Comparison of ENCODE assay signal across 14 cellular contexts in the genomic region with DNA sequence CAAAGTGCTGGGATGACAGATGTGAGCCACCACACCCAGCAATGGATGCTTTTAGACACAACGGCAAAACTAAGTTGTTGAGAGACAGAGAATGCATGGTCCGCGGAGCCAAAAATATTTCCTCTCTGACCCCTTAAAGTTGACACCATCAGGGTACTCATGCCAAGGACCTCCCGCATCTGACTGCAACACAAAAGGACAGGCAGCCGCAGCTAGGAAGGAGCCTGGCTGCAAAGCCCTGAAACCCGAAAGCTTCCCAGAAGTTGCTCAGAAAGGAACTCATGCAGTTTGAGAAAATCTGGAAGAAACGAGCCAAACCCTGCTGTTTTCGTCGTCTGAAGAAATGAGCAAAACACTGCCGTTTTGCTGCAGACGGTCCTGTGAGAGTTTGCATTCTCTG. TPM values are rescaled to one million over a fixed set of nuclear protein-coding genes. Genes with fewer than 3 reads are reported as not detected.
DNase-seq lines count a peak whose midpoint lies in the region; ATAC-seq, FAIRE-seq and TF ChIP-seq lines count a peak whose summit lies in the region.
"Had no signal": no experiment of that assay in that cellular context is flagged by ENCODE, and none has a peak within 500 bp of the region (broad histone marks: within the 10 kb centered on the region; RNA-seq: fewer than 3 reads in every experiment).

No MANE protein-coding gene starts in this region.

- H3K27me3 Mint-ChIP-seq in nephron progenitor cell (ENCODE audit: low read depth, poor library complexity), result no peaks in the 10 kb centered on the region
- no peaks in the 10 kb centered on the region for H3K27me3 Mint-ChIP-seq in activated CD8-positive, alpha-beta T cell treated with anti-CD3 and anti-CD28 coated beads for 36 hours
- H3K27me3 Mint-ChIP-seq in stimulated activated naive CD8-positive, alpha-beta T cell treated with anti-CD3 and anti-CD28 coated beads, Interleukin-15, amount 100 ng/mL, for 72 hours, result no peaks in the 10 kb centered on the region
- H3K27me3 Mint-ChIP-seq: naive thymus-derived CD8-positive, alpha-beta T cell had no signal

- peak overlapping the region; percentile 14 to 42 for H3K4me3 ChIP-seq in gastroesophageal sphincter
- no peak overlapping the region for H3K4me3 ChIP-seq in thyroid gland (replicated peaks in 1 of 3)
- no peak overlapping the region for H3K4me3 ChIP-seq in effector memory CD4-positive, alpha-beta T cell (ENCODE audit: insufficient read depth, low read depth, low read length, poor library complexity, severe bottlenecking)
- no peak overlapping the region for H3K4me3 ChIP-seq in small intestine (ENCODE audit: low read depth in 1 of 2, low read length in 2 of 2)
- H3K4me3 ChIP-seq: GM12878, hepatocyte had no signal

- no peak for TF ChIP-seq EP300 in gastroesophageal sphincter (IDR thresholded peaks at IDR 0.05)

- CTCF ChIA-PET in activated CD8-positive, alpha-beta T cell treated with anti-CD3 and anti-CD28 coated beads for 36 hours (lab: Charles Lee), result no interaction called here

- no peak for TF ChIP-seq CTCF in gastroesophageal sphincter (IDR thresholded peaks at IDR 0.05)
- no peak for TF ChIP-seq CTCF in nephron progenitor cell (IDR thresholded peaks at IDR 0.05)
- no peak for TF ChIP-seq CTCF in thyroid gland (IDR thresholded peaks at IDR 0.05)
- no peak for TF ChIP-seq CTCF in activated CD8-positive, alpha-beta T cell treated with anti-CD3 and anti-CD28 coated beads for 36 hours (IDR thresholded peaks at IDR 0.05)

- no peaks in the 10 kb centered on the region for H3K9me3 ChIP-seq in gastroesophageal sphincter
- no peaks in the 10 kb centered on the region for H3K9me3 ChIP-seq in thyroid gland
- H3K9me3 ChIP-seq in effector memory CD4-positive, alpha-beta T cell (ENCODE audit: control insufficient read depth, low read length), result no peaks in the 10 kb centered on the region
- no peaks in the 10 kb centered on the region for H3K9me3 ChIP-seq in small intestine (ENCODE audit: control insufficient read depth, low read depth)

- TF ChIP-seq POLR2A in gastroesophageal sphincter (IDR thresholded peaks at IDR 0.05) (no peak), thyroid gland (IDR thresholded peaks at IDR 0.05) (no peak)

- FAIRE-seq in small intestine (lab: Jason Lieb, UNC), result no peak
- FAIRE-seq: colon, GM12878 had no signal

- H3K27me3 ChIP-seq in gastroesophageal sphincter (no peaks in the 10 kb centered on the region), thyroid gland (no peaks in the 10 kb centered on the region), small intestine (ENCODE audit: control insufficient read depth in 2 of 2, insufficient read depth in 2 of 2, low read length in 2 of 2) (no peaks in the 10 kb centered on the region)
- no peaks in the 10 kb centered on the region for H3K27me3 ChIP-seq in effector memory CD4-positive, alpha-beta T cell (replicated peaks; ENCODE audit: control insufficient read depth, insufficient read depth, low read length, poor library complexity, severe bottlenecking)
- H3K27me3 ChIP-seq: hepatocyte had no signal

- intact Hi-C loops in thyroid gland (cut with DNase I), result no loop called here
- intact Hi-C loops in activated CD8-positive, alpha-beta T cell treated with anti-CD3 and anti-CD28 coated beads for 36 hours (cut with micrococcal nuclease), result no loop called here

- peaks cover 44% of the 10 kb centered on the region for H3K36me3 Mint-ChIP-seq in nephron progenitor cell (ENCODE audit: low read depth)
- peaks cover 27% of the 10 kb centered on the region for H3K36me3 Mint-ChIP-seq in activated CD8-positive, alpha-beta T cell treated with anti-CD3 and anti-CD28 coated beads for 36 hours (ENCODE audit: low read depth)

- 7 to 10% methylated on average over 2 to 9 of the region's 11 CpGs for WGBS in gastroesophageal sphincter (ENCODE audit: low coverage in 1 of 2), 2 donors
- 69 to 75% methylated on average over 11 of the region's 11 CpGs for WGBS in thyroid gland, 2 donors
- 61 to 83% (median 79%) methylated on average over 11 of the region's 11 CpGs for WGBS in small intestine, 3 donors

- peaks cover 41% of the 10 kb centered on the region for H3K4me1 Mint-ChIP-seq in nephron progenitor cell
- H3K4me1 Mint-ChIP-seq in activated CD8-positive, alpha-beta T cell treated with anti-CD3 and anti-CD28 coated beads for 36 hours (ENCODE audit: low read depth), result peaks cover 7% of the 10 kb centered on the region
- H3K4me1 Mint-ChIP-seq in stimulated activated naive CD8-positive, alpha-beta T cell treated with anti-CD3 and anti-CD28 coated beads, Interleukin-15, amount 100 ng/mL, for 72 hours, result no peaks in the 10 kb centered on the region

- H3K4me1 ChIP-seq in gastroesophageal sphincter (peaks cover 0 to 54% (median 3%) of the 10 kb centered on the region in 3 donors), thyroid gland (peaks cover 0 to 3% of the 10 kb centered on the region in 2 donors), small intestine (ENCODE audit: control insufficient read depth in 2 of 2, insufficient read depth in 1 of 2, low read depth in 1 of 2, low read length in 1 of 2) (no peaks in the 10 kb centered on the region)
- no peaks in the 10 kb centered on the region for H3K4me1 ChIP-seq in effector memory CD4-positive, alpha-beta T cell (ENCODE audit: control insufficient read depth, insufficient read depth, low read length, poor library complexity, severe bottlenecking)

- no peak overlapping the region for H3K4me3 Mint-ChIP-seq in nephron progenitor cell
- no peak overlapping the region for H3K4me3 Mint-ChIP-seq in activated CD8-positive, alpha-beta T cell treated with anti-CD3 and anti-CD28 coated beads for 36 hours
- no peak overlapping the region for H3K4me3 Mint-ChIP-seq in stimulated activated naive CD8-positive, alpha-beta T cell treated with anti-CD3 and anti-CD28 coated beads, Interleukin-15, amount 100 ng/mL, for 72 hours
- H3K4me3 Mint-ChIP-seq: naive thymus-derived CD8-positive, alpha-beta T cell had no signal

- DNase-seq in astrocyte of the hippocampus (ENCODE audit: low read depth, low spot score), result peak; percentile 51
- DNase-seq in nephron progenitor cell, result no peak
- no peak for DNase-seq in thyroid gland
- no peak for DNase-seq in activated CD8-positive, alpha-beta T cell treated with anti-CD3 and anti-CD28 coated beads for 36 hours
- DNase-seq in effector memory CD4-positive, alpha-beta T cell, result no peak
- DNase-seq in small intestine, result no peak
- DNase-seq in stimulated activated naive CD8-positive, alpha-beta T cell treated with anti-CD3 and anti-CD28 coated beads, Interleukin-15, amount 100 ng/mL, for 72 hours, result no peak
- DNase-seq: SHP77 treated with DMSO at 0.1 percent for 48 hours; stimulated activated CD4-positive, alpha-beta T cell treated with anti-CD3 and anti-CD28 coated beads, Interleukin-4, amount 100 ng/mL, for 4 hours had no signal

- peak overlapping the region; percentile 97 for H3K27ac Mint-ChIP-seq in nephron progenitor cell
- no peak overlapping the region for H3K27ac Mint-ChIP-seq in activated CD8-positive, alpha-beta T cell treated with anti-CD3 and anti-CD28 coated beads for 36 hours
- no peak overlapping the region for H3K27ac Mint-ChIP-seq in stimulated activated naive CD8-positive, alpha-beta T cell treated with anti-CD3 and anti-CD28 coated beads, Interleukin-15, amount 100 ng/mL, for 72 hours

- POLR2A ChIA-PET in activated CD8-positive, alpha-beta T cell treated with anti-CD3 and anti-CD28 coated beads for 36 hours (lab: Charles Lee), result no interaction called here

- H3K36me3 ChIP-seq in gastroesophageal sphincter (peaks cover 0 to 35% of the 10 kb centered on the region in 2 donors), thyroid gland (peaks cover 14 to 21% of the 10 kb centered on the region in 2 donors), small intestine (ENCODE audit: control insufficient read depth in 2 of 2, insufficient read depth in 2 of 2, low read length in 2 of 2) (peaks cover 3 to 10% of the 10 kb centered on the region in 2 donors)
- H3K36me3 ChIP-seq in effector memory CD4-positive, alpha-beta T cell (ENCODE audit: control insufficient read depth, insufficient read depth, low read length), result peaks cover 13% of the 10 kb centered on the region

- H3K27ac ChIP-seq in gastroesophageal sphincter, result peak overlapping the region; percentile 57 to 84 (median 81)
- peak overlapping the region in 2 of 3 donors; percentile 9 to 33 for H3K27ac ChIP-seq in thyroid gland
- no peak overlapping the region for H3K27ac ChIP-seq in effector memory CD4-positive, alpha-beta T cell (ENCODE audit: insufficient read depth, low read length, poor library complexity, severe bottlenecking)
- H3K27ac ChIP-seq in small intestine (ENCODE audit: low read depth in 1 of 2, low read length in 1 of 2), result peak overlapping the region in 1 of 2 donors; percentile 41

- ATAC-seq in gastroesophageal sphincter, result peak; percentile 34
- ATAC-seq in activated CD8-positive, alpha-beta T cell treated with anti-CD3 and anti-CD28 coated beads for 36 hours, result no peak
- ATAC-seq in stimulated activated naive CD8-positive, alpha-beta T cell treated with anti-CD3 and anti-CD28 coated beads, Interleukin-15, amount 100 ng/mL, for 72 hours, result no peak
- ATAC-seq: GM12878; naive thymus-derived CD8-positive, alpha-beta T cell had no signal

- H3K9me3 Mint-ChIP-seq in nephron progenitor cell, result peaks cover 10% of the 10 kb centered on the region
- H3K9me3 Mint-ChIP-seq in activated CD8-positive, alpha-beta T cell treated with anti-CD3 and anti-CD28 coated beads for 36 hours, result peaks cover 8% of the 10 kb centered on the region
- peaks cover 6 to 8% of the 10 kb centered on the region in 2 donors for H3K9me3 Mint-ChIP-seq in stimulated activated naive CD8-positive, alpha-beta T cell treated with anti-CD3 and anti-CD28 coated beads, Interleukin-15, amount 100 ng/mL, for 72 hours

RNA-seq across cellular contexts. Expression of a gene that starts 16.5 kb away (rescaled TPM):
- total RNA-seq in gastroesophageal sphincter (10 to 100 TPM; 16.8 to 26.3 (median 21.1) TPM), thyroid gland (10 to 100 TPM; 19.9 to 36.5 (median 24.2) TPM)
- total RNA-seq in activated CD8-positive, alpha-beta T cell treated with anti-CD3 and anti-CD28 coated beads for 36 hours, result 10 to 100 TPM; 19.7 to 22.0 TPM
- 10 to 100 TPM in 1 of 3 donors, 1 to 10 TPM in 2; 7.2 to 14.4 (median 9.7) TPM for polyA plus RNA-seq in small intestine

RNA-seq across cellular contexts. Expression of a gene that starts 16.5 kb away (rescaled TPM):
- 10 to 100 TPM; 37.2 to 41.1 (median 39.4) TPM for total RNA-seq in gastroesophageal sphincter
- 10 to 100 TPM; 32.4 to 48.6 (median 45.2) TPM for total RNA-seq in thyroid gland
- total RNA-seq in activated CD8-positive, alpha-beta T cell treated with anti-CD3 and anti-CD28 coated beads for 36 hours, result 10 to 100 TPM; 26.3 to 28.7 TPM
- 10 to 100 TPM; 23.9 to 33.0 (median 27.6) TPM for polyA plus RNA-seq in small intestine

Comparison
In these comparisons a context has a peak if more than half of its experiments do, and no peak if none do; other contexts are left out.
1. H3K4me3 ChIP-seq: peak in gastroesophageal sphincter (2 of 2); none in thyroid gland (0 of 3), effector memory CD4-positive, alpha-beta T cell (single experiment) and small intestine (0 of 2).